ENCODE assay signal across 7 cellular contexts in the genomic region with DNA sequence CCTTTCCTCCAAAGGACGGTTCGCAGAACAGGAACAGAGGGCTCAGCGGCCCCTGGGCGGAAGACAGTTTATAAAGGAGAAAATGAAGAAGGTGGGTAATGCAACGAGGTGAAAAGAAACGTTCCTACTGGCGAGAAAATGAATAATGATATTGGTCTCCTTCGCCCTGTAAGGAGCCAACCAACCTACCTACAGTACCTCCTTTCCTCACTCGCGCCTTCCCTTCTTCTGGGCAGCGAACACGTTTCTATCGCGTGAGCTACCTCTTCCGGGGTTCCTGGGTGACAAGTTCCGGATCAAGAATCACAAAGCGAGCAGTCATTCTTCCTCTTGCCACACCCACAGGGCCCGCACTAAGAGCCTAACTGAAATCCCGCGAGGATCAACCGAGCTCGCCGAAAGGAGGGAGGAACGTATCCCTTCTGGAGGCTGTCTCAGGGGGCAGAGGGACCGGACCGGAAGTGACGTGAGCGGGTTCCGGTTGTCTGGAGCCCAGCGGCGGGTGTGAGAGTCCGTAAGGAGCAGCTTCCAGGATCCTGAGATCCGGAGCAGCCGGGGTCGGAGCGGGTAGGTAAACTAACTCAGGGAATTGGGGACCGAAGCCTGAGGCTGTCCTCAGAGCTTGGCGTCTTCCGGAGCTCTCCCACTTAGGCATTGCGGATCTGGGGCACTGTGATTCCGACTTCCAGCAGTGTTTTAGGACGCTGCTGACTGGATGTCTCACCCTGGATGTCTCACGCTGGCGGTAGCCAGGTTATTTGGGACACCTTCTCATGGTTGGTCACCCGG. TPM values are rescaled to one million over a fixed set of nuclear protein-coding genes. Genes with fewer than 3 reads are reported as not detected.
DNase-seq lines count a peak whose midpoint lies in the region; ATAC-seq and TF ChIP-seq lines count a peak whose summit lies in the region.

TSS of gene PTRH2 (minus strand) at position 249 of the 789 bp plus-strand sequence. CDS start 9,452 bp downstream, outside the sequence.
TSS of gene VMP1 (plus strand) at position 473 of the 789 bp plus-strand sequence. CDS start 23,793 bp downstream, outside the sequence.

- under 1% methylated on average over 45 of the region's 45 CpGs for WGBS in hepatocyte (ENCODE audit: low lambda C conversion rate, missing lambda C conversion rate)

- no peaks in the 10 kb centered on the region for H3K9me3 ChIP-seq in hepatocyte (ENCODE audit: low read depth)

- H3K4me3 ChIP-seq in hepatocyte, result peak within 1 kb of the TSS; percentile 70

- H3K4me2 ChIP-seq in hepatocyte, result peak within 1 kb of the TSS; percentile 91

- H2AFZ ChIP-seq in hepatocyte, result peak within 1 kb of the TSS; percentile 43

- peaks cover 91% of the 10 kb centered on the region for H3K79me2 ChIP-seq in hepatocyte

- no peaks in the 10 kb centered on the region for H3K27me3 ChIP-seq in hepatocyte

- peaks cover 11% of the 10 kb centered on the region for H3K4me1 ChIP-seq in hepatocyte (ENCODE audit: insufficient read depth)

- no peaks in the 10 kb centered on the region for H3K9me2 ChIP-seq in hepatocyte (replicated peaks; ENCODE audit: insufficient read depth)

- H3K27ac ChIP-seq in hepatocyte, result peak within 1 kb of the TSS; percentile 93

- peaks cover 16% of the 10 kb centered on the region for H4K20me1 ChIP-seq in hepatocyte (ENCODE audit: insufficient read depth, poor library complexity, severe bottlenecking)

- no peak for TF ChIP-seq CTCF in hepatocyte (IDR thresholded peaks at IDR 0.05; ENCODE audit: poor library complexity)

- DNase-seq in NCI-H2081 (lab: John Stamatoyannopoulos, UW), result peak; percentile 100
- peak; percentile 97 for DNase-seq in T1000 (lab: John Stamatoyannopoulos, UW)
- peak; percentile 100 for DNase-seq in astrocyte of the hippocampus (ENCODE audit: low read depth, low spot score)
- DNase-seq in hepatocyte (ENCODE audit: low spot score), result peak; percentile 100
- peak; percentile 97 for DNase-seq in retina

- ATAC-seq in GM18508 (IDR thresholded peaks at IDR 0.05; ENCODE audit: insufficient read depth, unreplicated experiment) (peak; percentile 92), HG03025 (IDR thresholded peaks at IDR 0.05; ENCODE audit: low FRiP score, unreplicated experiment) (peak; percentile 89)

- H3K36me3 ChIP-seq in hepatocyte (replicated peaks; ENCODE audit: insufficient read depth, low read depth), result no peaks in the 10 kb centered on the region

RNA-seq across cellular contexts. Expression of gene PTRH2, which starts in this region (rescaled TPM):
- total RNA-seq in hepatocyte, result 15.7 and 21.9 TPM in 2 replicates
- 31.7 and 38.7 TPM in 2 replicates for polyA plus RNA-seq in hepatocyte

RNA-seq across cellular contexts. Expression of gene VMP1, which starts in this region (rescaled TPM):
- 466 and 479 TPM in 2 replicates for total RNA-seq in hepatocyte
- polyA plus RNA-seq in hepatocyte, result 139 and 166 TPM in 2 replicates

Comparison
In these comparisons a context has a peak if more than half of its experiments do, and no peak if none do; other contexts are left out.
1. Peak in every context shown above with its lines: DNase-seq, ATAC-seq, H3K4me3 ChIP-seq and H3K27ac ChIP-seq.